In genomic region chr16:84599528-84600202, GRCh38 we compare ENCODE assay signal across 8 cellular contexts. TPM values are rescaled to one million over a fixed set of nuclear protein-coding genes. Genes with fewer than 3 reads are reported as not detected.
DNase-seq lines count a peak whose midpoint lies in the region; ATAC-seq lines count a peak whose summit lies in the region.

No MANE protein-coding gene starts in this region.

- peak overlapping the region in 1 of 2 experiments; percentile 7 for H2BK12ac ChIP-seq in mesenchymal stem cell (ENCODE audit: low read length in 2 of 2)

- H3K4me2 ChIP-seq in mesenchymal stem cell (ENCODE audit: low read length, poor library complexity, severe bottlenecking), result peak overlapping the region; percentile 58

- H4K8ac ChIP-seq in mesenchymal stem cell (ENCODE audit: low read length), result peak overlapping the region; percentile 16

- H3K27me3 ChIP-seq in mesenchymal stem cell (ENCODE audit: control insufficient read depth in 1 of 2, insufficient read depth in 1 of 2, low read length in 2 of 2), result no peaks in the 10 kb centered on the region

- peak overlapping the region; percentile 85 for H3K9ac ChIP-seq in mesenchymal stem cell (ENCODE audit: low read length)

- peak overlapping the region; percentile 90 for H3K27ac ChIP-seq in mesenchymal stem cell (ENCODE audit: low read length, poor library complexity, severe bottlenecking)

- peak overlapping the region; percentile 48 for H4K91ac ChIP-seq in mesenchymal stem cell (ENCODE audit: low read length)

- in situ Hi-C loops in KBM-7 (cut with MboI; ENCODE audit: low pct_unique_long_range_greater_than_20kb, low sequenced_read_pairs), result no loop called here

- 11% methylated on average over 7 of the region's 12 CpGs for WGBS in mesenchymal stem cell

- H3K4ac ChIP-seq in mesenchymal stem cell (ENCODE audit: low read depth in 1 of 2, low read length in 2 of 2), result peak overlapping the region in 1 of 2 experiments; percentile 5

- no peaks in the 10 kb centered on the region for H3K9me3 ChIP-seq in mesenchymal stem cell (ENCODE audit: control insufficient read depth, low read length)

- no peak overlapping the region for H2BK120ac ChIP-seq in mesenchymal stem cell (ENCODE audit: low read depth, low read length)

- DNase-seq in activated T-cell treated with anti-CD3 and anti-CD28 coated beads for 24 hours (ENCODE audit: low read depth), result peak; percentile 62
- no peak for DNase-seq in activated T-cell treated with anti-CD3 and anti-CD28 coated beads for 4 hours
- peak; percentile 87 for DNase-seq in KBM-7
- peak; percentile 85 for DNase-seq in activated CD4-positive, alpha-beta T cell treated with anti-CD3 and anti-CD28 coated beads for 48 hours
- DNase-seq in effector CD8-positive, alpha-beta T cell (lab: John Stamatoyannopoulos, UW), result peak; percentile 10
- DNase-seq in mesenchymal stem cell, result peak; percentile 92
- DNase-seq in stimulated activated CD8-positive, alpha-beta memory T cell treated with anti-CD3 and anti-CD28 coated beads, Interleukin-12 subunit alpha, Interleukin-12 subunit beta, amount 100 ng/mL, for 24 hours (ENCODE audit: extremely low read depth), result peak; percentile 44

- H3K4me1 ChIP-seq in mesenchymal stem cell (ENCODE audit: control insufficient read depth, insufficient read depth, low read depth, low read length), result peaks cover 59% of the 10 kb centered on the region

- no peak overlapping the region for H3K14ac ChIP-seq in mesenchymal stem cell (ENCODE audit: low read length in 2 of 2)

- no peak overlapping the region for H2BK15ac ChIP-seq in mesenchymal stem cell (ENCODE audit: low read depth, poor library complexity, severe bottlenecking)

- no peak overlapping the region for H3K23ac ChIP-seq in mesenchymal stem cell (ENCODE audit: low read length in 2 of 2)

- H3K4me3 ChIP-seq in mesenchymal stem cell (ENCODE audit: insufficient read depth in 1 of 2, low read depth in 1 of 2, low read length in 2 of 2), result peak overlapping the region in 1 of 2 experiments; percentile 59

- peaks cover 13% of the 10 kb centered on the region for H3K79me1 ChIP-seq in mesenchymal stem cell (replicated peaks; ENCODE audit: low read length, poor library complexity, severe bottlenecking)

- ATAC-seq in HG03135 (IDR thresholded peaks at IDR 0.05; ENCODE audit: unreplicated experiment), result no peak

- peaks cover 21 to 23% of the 10 kb centered on the region in 2 experiments for H3K36me3 ChIP-seq in mesenchymal stem cell (ENCODE audit: control insufficient read depth in 1 of 2, insufficient read depth in 2 of 2, low read depth in 1 of 2, low read length in 2 of 2)

- no peak overlapping the region for H2AFZ ChIP-seq in mesenchymal stem cell (ENCODE audit: low read depth, low read length)

- peak overlapping the region; percentile 69 for H2AK5ac ChIP-seq in mesenchymal stem cell (ENCODE audit: low read length, severe bottlenecking)

- H3K18ac ChIP-seq in mesenchymal stem cell (ENCODE audit: low read depth in 1 of 2, low read length in 2 of 2), result peak overlapping the region; percentile 52 to 60

- H2BK5ac ChIP-seq in mesenchymal stem cell (ENCODE audit: low read depth, low read length, poor library complexity, severe bottlenecking), result no peak overlapping the region

RNA-seq across cellular contexts. Expression of gene COTL1, which starts 18.2 kb away (rescaled TPM):
- 264 TPM for polyA plus RNA-seq in mesenchymal stem cell (2013, experiment 1 of 2)
- 251 TPM for polyA plus RNA-seq in mesenchymal stem cell (2013, experiment 2 of 2)

RNA-seq across cellular contexts. Expression of gene KLHL36, which starts 48.6 kb away (rescaled TPM):
- polyA plus RNA-seq in mesenchymal stem cell (2013, experiment 1 of 2), result 19.3 TPM
- 18.4 TPM for polyA plus RNA-seq in mesenchymal stem cell (2013, experiment 2 of 2)
